ENCODE assay signal across 13 cellular contexts in genomic region chr21:44086636-44087425, GRCh38. TPM values are rescaled to one million over a fixed set of nuclear protein-coding genes. Genes with fewer than 3 reads are reported as not detected.
DNase-seq lines count a peak whose midpoint lies in the region; ATAC-seq and TF ChIP-seq lines count a peak whose summit lies in the region.
"Had no signal": no experiment of that assay in that cellular context is flagged by ENCODE, and none has a peak within 500 bp of the region (broad histone marks: within the 10 kb centered on the region; RNA-seq: fewer than 3 reads in every experiment).

No MANE protein-coding gene starts in this region.

- H3K4me3 ChIP-seq in endodermal cell (ENCODE audit: low read length) (no peak overlapping the region), aorta (ENCODE audit: low read length in 2 of 2) (no peak overlapping the region), foreskin fibroblast (ENCODE audit: low read depth in 1 of 2, low read length in 2 of 2) (no peak overlapping the region)
- H3K4me3 ChIP-seq: PC-9 had no signal

- DNase-seq in stimulated activated CD4-positive, alpha-beta T cell treated with anti-CD3 and anti-CD28 coated beads, Interleukin-4, amount 100 ng/mL, for 24 hours, result peak; percentile 3
- no peak for DNase-seq in stimulated activated CD4-positive, alpha-beta T cell treated with anti-CD3 and anti-CD28 coated beads, Interleukin-4, amount 100 ng/mL, for 4 hours
- DNase-seq in endodermal cell (peak; percentile 35), natural killer cell (no peak), aorta (peak in 1 of 2 donors; percentile 69), 8988T (no peak), foreskin fibroblast (no peak)
- no peak for DNase-seq in central memory CD4-positive, alpha-beta T cell
- DNase-seq: activated gamma-delta T cell treated with Interleukin-2 at 50 U/mL for 16 hours; H7; Karpas-422; PC-9; stimulated activated CD4-positive, alpha-beta T cell treated with anti-CD3 and anti-CD28 coated beads, Interleukin-12 subunit alpha, Interleukin-12 subunit beta, amount 100 ng/mL, for 4 hours had no signal

- no peak for TF ChIP-seq CTCF in endodermal cell (conservative IDR thresholded peaks at IDR 0.05)
- no peak for TF ChIP-seq CTCF in natural killer cell (IDR thresholded peaks at IDR 0.05)
- TF ChIP-seq CTCF in foreskin fibroblast (IDR thresholded peaks at IDR 0.05; ENCODE audit: low read depth, low read length), result no peak

- no peaks in the 10 kb centered on the region for H3K9me3 ChIP-seq in endodermal cell (ENCODE audit: control insufficient read depth, low read length)
- H3K9me3 ChIP-seq in aorta (ENCODE audit: control insufficient read depth, low read length), result no peaks in the 10 kb centered on the region

- no peaks in the 10 kb centered on the region for H3K27me3 Mint-ChIP-seq in endodermal cell (ENCODE audit: insufficient read depth)
- H3K27me3 Mint-ChIP-seq in natural killer cell (ENCODE audit: low read depth in 2 of 2), result no peaks in the 10 kb centered on the region

- H3K9me3 Mint-ChIP-seq in endodermal cell (no peaks in the 10 kb centered on the region), natural killer cell (no peaks in the 10 kb centered on the region)

- H3K4me1 ChIP-seq in endodermal cell (ENCODE audit: control insufficient read depth, insufficient read depth, low read length) (no peaks in the 10 kb centered on the region), aorta (ENCODE audit: control insufficient read depth in 1 of 2, insufficient read depth in 2 of 2, low read length in 2 of 2) (no peaks in the 10 kb centered on the region)

- H3K36me3 Mint-ChIP-seq in endodermal cell (ENCODE audit: low read depth), result peaks cover 73% of the 10 kb centered on the region
- H3K36me3 Mint-ChIP-seq in natural killer cell, result peaks cover 7% of the 10 kb centered on the region

- H3K4me1 Mint-ChIP-seq in endodermal cell, result no peaks in the 10 kb centered on the region
- peaks cover 87 to 88% of the 10 kb centered on the region in 2 donors for H3K4me1 Mint-ChIP-seq in natural killer cell

- no peak for ATAC-seq in natural killer cell
- ATAC-seq in aorta (ENCODE audit: low FRiP score), result peak; percentile 21

- H3K27ac Mint-ChIP-seq in endodermal cell (peak overlapping the region; percentile 30), natural killer cell (peak overlapping the region; percentile 98 to 99)

- H3K4me3 Mint-ChIP-seq in endodermal cell (no peak overlapping the region), natural killer cell (peak overlapping the region; percentile 94)

- H3K27me3 ChIP-seq in endodermal cell (ENCODE audit: control insufficient read depth, insufficient read depth, low read length, poor library complexity, severe bottlenecking) (no peaks in the 10 kb centered on the region), aorta (ENCODE audit: control insufficient read depth in 1 of 2, insufficient read depth in 2 of 2, low read length in 1 of 2) (no peaks in the 10 kb centered on the region)

- intact Hi-C loops in natural killer cell (cut with micrococcal nuclease) (no loop called here), aorta (cut with DNase I) (no loop called here)

- H3K36me3 ChIP-seq in endodermal cell (ENCODE audit: control insufficient read depth, insufficient read depth, low read length) (peaks cover 84% of the 10 kb centered on the region), aorta (ENCODE audit: control insufficient read depth in 1 of 2, insufficient read depth in 2 of 2, low read length in 1 of 2) (peaks cover 5 to 8% of the 10 kb centered on the region in 2 donors)

- WGBS in endodermal cell (ENCODE audit: insufficient coverage in 1 of 2, insufficient read length in 1 of 2), 2 experiments, result 93 to 98% methylated on average over 12 to 21 of the region's 21 CpGs
- WGBS in aorta, 2 donors, result 84 to 89% methylated on average over 21 of the region's 21 CpGs

- H3K27ac ChIP-seq in endodermal cell (ENCODE audit: low read depth, low read length), result no peak overlapping the region
- H3K27ac ChIP-seq in aorta (ENCODE audit: low read depth in 1 of 2, low read length in 2 of 2), result no peak overlapping the region
- H3K27ac ChIP-seq: PC-9 had no signal

- H3K9ac ChIP-seq in endodermal cell (ENCODE audit: extremely low read depth, low read length, poor library complexity, severe bottlenecking), result no peak overlapping the region

RNA-seq across cellular contexts. Expression of gene PWP2, which starts 20.4 kb away (rescaled TPM):
- total RNA-seq in endodermal cell, result 1 to 10 TPM; 9.1 to 9.6 TPM
- 6.1 TPM for polyA plus RNA-seq in endodermal cell (2013, experiment 1 of 2)
- 2.9 TPM for polyA plus RNA-seq in endodermal cell (2013, experiment 2 of 2)
- 10 to 100 TPM; 28.5 to 32.7 (median 32.7) TPM for total RNA-seq in natural killer cell
- total RNA-seq in aorta, result 1 to 10 TPM; 3.8 to 9.5 TPM
- 10 to 100 TPM in 1 of 2 donors, not detected in 1; 18.2 TPM for polyA plus RNA-seq in aorta

RNA-seq across cellular contexts. Expression of gene GATD3, which starts 46.7 kb away (rescaled TPM):
- total RNA-seq in endodermal cell (10 to 100 TPM; 16.3 to 22.5 TPM), natural killer cell (10 to 100 TPM; 24.8 to 37.1 (median 27.8) TPM), aorta (10 to 100 TPM in 1 of 2 donors, 1 to 10 TPM in 1; 5.8 to 11.8 TPM)
- polyA plus RNA-seq in endodermal cell (2013, experiment 1 of 2), result 12.6 TPM
- polyA plus RNA-seq in endodermal cell (2013, experiment 2 of 2), result 8.7 TPM
- polyA plus RNA-seq in aorta, result 1 to 10 TPM; 5.6 to 6.5 TPM

Comparison
In these comparisons a context has a peak if more than half of its experiments do, and no peak if none do; other contexts are left out.
1. DNase-seq: peak in stimulated activated CD4-positive, alpha-beta T cell treated with anti-CD3 and anti-CD28 coated beads, Interleukin-4, amount 100 ng/mL, for 24 hours (single experiment) and endodermal cell (single experiment); none in stimulated activated CD4-positive, alpha-beta T cell treated with anti-CD3 and anti-CD28 coated beads, Interleukin-4, amount 100 ng/mL, for 4 hours (0 of 2), natural killer cell (single experiment), central memory CD4-positive, alpha-beta T cell (single experiment), 8988T (single experiment) and foreskin fibroblast (0 of 2).